29 cellular contexts compared by ENCODE assay signal in genomic region chr14:94853920-94854319, GRCh38.
"Had no signal": no experiment of that assay in that cellular context is flagged by ENCODE, and none has a peak within 500 bp of the region (broad histone marks: within the 10 kb centered on the region; RNA-seq: fewer than 3 reads in every experiment).

No MANE protein-coding gene starts in this region.

- H3K27me3 Mint-ChIP-seq: dendritic cell treated with granulocyte-macrophage colony-stimulating factor and Interleukin-4, amounts not matched to agents 40 ng/mL and 50 ng/mL, for 4 days had no signal

- H3K79me2 ChIP-seq: hepatocyte had no signal

- H3K27ac ChIP-seq: colonic mucosa, coronary artery, dorsolateral prefrontal cortex, epithelial cell of prostate, esophagus muscularis mucosa, esophagus squamous epithelium, foreskin keratinocyte, gastrocnemius medialis, gastroesophageal sphincter, heart left ventricle, heart right ventricle, hepatocyte had no signal

- H3K9me3 Mint-ChIP-seq: effector memory CD8-positive, alpha-beta T cell had no signal

- DNase-seq: colonic mucosa; cortex of kidney; dermis blood vessel endothelial cell; effector CD4-positive, alpha-beta T cell; effector CD8-positive, alpha-beta T cell; effector memory CD4-positive, alpha-beta T cell; effector memory CD8-positive, alpha-beta T cell; endodermal cell; erythroblast; esophagus squamous epithelium; foreskin fibroblast; foreskin keratinocyte; foreskin melanocyte; gastrocnemius medialis; glutamatergic neuron; head of caudate nucleus; heart left ventricle; heart right ventricle had no signal

- H3K27ac Mint-ChIP-seq: dendritic cell treated with granulocyte-macrophage colony-stimulating factor and Interleukin-4, amounts not matched to agents 40 ng/mL and 50 ng/mL, for 4 days; effector memory CD8-positive, alpha-beta T cell; endodermal cell had no signal

- ATAC-seq: effector memory CD8-positive, alpha-beta T cell; esophagus mucosa; foreskin keratinocyte; gastrocnemius medialis; gastroesophageal sphincter; heart left ventricle; heart right ventricle had no signal

- H3K4me3 ChIP-seq: colonic mucosa, coronary artery, dorsolateral prefrontal cortex, esophagus muscularis mucosa, esophagus squamous epithelium, gastrocnemius medialis, gastroesophageal sphincter, heart left ventricle, heart right ventricle, hepatocyte had no signal

- H3K4me1 ChIP-seq: colonic mucosa, foreskin keratinocyte, gastrocnemius medialis had no signal

- FAIRE-seq: endometrium, endothelial cell of umbilical vein, frontal cortex had no signal

- H3K9me3 ChIP-seq: colonic mucosa, gastrocnemius medialis had no signal

- H3K4me2 ChIP-seq: hepatocyte had no signal

- H3K4me3 Mint-ChIP-seq: dendritic cell treated with granulocyte-macrophage colony-stimulating factor and Interleukin-4, amounts not matched to agents 40 ng/mL and 50 ng/mL, for 4 days; effector memory CD8-positive, alpha-beta T cell; endodermal cell had no signal

- H3K4me1 Mint-ChIP-seq: endodermal cell had no signal

- H3K27me3 ChIP-seq: colonic mucosa, foreskin keratinocyte, gastrocnemius medialis, gastroesophageal sphincter had no signal

- H3K36me3 ChIP-seq: colonic mucosa, esophagus muscularis mucosa, esophagus squamous epithelium, gastrocnemius medialis, gastroesophageal sphincter, heart left ventricle, heart right ventricle had no signal

- H2AFZ ChIP-seq: hepatocyte had no signal
